8 cellular contexts compared by ENCODE assay signal in genomic region chr6:119856136-119856535, GRCh38.
DNase-seq lines count a peak whose midpoint lies in the region; ATAC-seq and TF ChIP-seq lines count a peak whose summit lies in the region.

No MANE protein-coding gene starts in this region.

- H3K36me3 ChIP-seq in DND-41 (ENCODE audit: insufficient read depth, low read length) (no peaks in the 10 kb centered on the region), WERI-Rb-1 (no peaks in the 10 kb centered on the region), GM23338 (ENCODE audit: insufficient read depth) (no peaks in the 10 kb centered on the region), tibial nerve (no peaks in the 10 kb centered on the region)

- no peak for TF ChIP-seq EP300 in tibial nerve (IDR thresholded peaks at IDR 0.05)

- H3K36me3 Mint-ChIP-seq in GM23338 (ENCODE audit: low read depth) = no peaks in the 10 kb centered on the region

- H3K4me2 ChIP-seq in DND-41 (ENCODE audit: insufficient read depth, low read length) = peak overlapping the region; percentile 52
- H3K4me2 ChIP-seq in GM23338 = no peak overlapping the region

- no peaks in the 10 kb centered on the region for H3K9me2 ChIP-seq in GM23338 (ENCODE audit: insufficient read depth)

- H3K27me3 ChIP-seq in DND-41 (ENCODE audit: insufficient read depth, low read length, poor library complexity) (no peaks in the 10 kb centered on the region), WERI-Rb-1 (ENCODE audit: insufficient read depth, low read depth, severe bottlenecking) (no peaks in the 10 kb centered on the region), GM23338 (ENCODE audit: insufficient read depth) (no peaks in the 10 kb centered on the region), tibial nerve (no peaks in the 10 kb centered on the region)

- peak; percentile 28 for DNase-seq in DND-41
- DNase-seq in NAMALWA (ENCODE audit: low spot score) = peak; percentile 33
- no peak for DNase-seq in epithelial cell of proximal tubule (ENCODE audit: low read depth)
- DNase-seq in WERI-Rb-1 = no peak
- no peak for DNase-seq in GM23338 (ENCODE audit: low spot score)
- no peak for DNase-seq in NCI-H1436 (lab: John Stamatoyannopoulos, UW)
- no peak for DNase-seq in tibial nerve (ENCODE audit: low spot score in 2 of 2)

- no peak overlapping the region for H3K4me3 Mint-ChIP-seq in GM23338

- peak overlapping the region in 1 of 2 experiments; percentile 35; a peak in 1 of 4 replicates for H3K4me3 ChIP-seq in DND-41 (ENCODE audit: low read depth in 1 of 2, low read length in 2 of 2)
- H3K4me3 ChIP-seq in epithelial cell of proximal tubule (ENCODE audit: low read depth, low read length) = peak overlapping the region; percentile 5
- H3K4me3 ChIP-seq in WERI-Rb-1 (ENCODE audit: low read depth, low read length) = no peak overlapping the region
- no peak overlapping the region for H3K4me3 ChIP-seq in GM23338
- H3K4me3 ChIP-seq in tibial nerve = no peak overlapping the region

- peaks cover 5% of the 10 kb centered on the region; the same call in 2 of the 3 replicates for H3K4me1 Mint-ChIP-seq in GM23338

- H3K9ac ChIP-seq in DND-41 (ENCODE audit: low read depth, low read length) = peak overlapping the region; percentile 14; the same call in 1 of the 2 replicates

- no peak for TF ChIP-seq POLR2A in tibial nerve (IDR thresholded peaks at IDR 0.05)

- H3K27ac ChIP-seq in DND-41 (ENCODE audit: low read length) (peak overlapping the region; percentile 32; the same call in 1 of the 2 replicates), WERI-Rb-1 (no peak overlapping the region), GM23338 (ENCODE audit: low read depth) (no peak overlapping the region), tibial nerve (no peak overlapping the region)

- no peaks in the 10 kb centered on the region for H4K20me1 ChIP-seq in DND-41 (ENCODE audit: insufficient read depth, low read length)
- no peaks in the 10 kb centered on the region for H4K20me1 ChIP-seq in GM23338 (replicated peaks; ENCODE audit: insufficient read depth)

- no peaks in the 10 kb centered on the region for H3K9me3 Mint-ChIP-seq in GM23338

- H3K79me2 ChIP-seq in DND-41 (ENCODE audit: insufficient read depth, low read length) = no peaks in the 10 kb centered on the region
- no peaks in the 10 kb centered on the region for H3K79me2 ChIP-seq in GM23338 (replicated peaks; ENCODE audit: insufficient read depth)

- H3K4me1 ChIP-seq in DND-41 (ENCODE audit: insufficient read depth, low read length) (peaks cover 14% of the 10 kb centered on the region; the same call in 1 of the 2 replicates), GM23338 (ENCODE audit: insufficient read depth) (peaks cover 8% of the 10 kb centered on the region; the same call in 1 of the 2 replicates), tibial nerve (no peaks in the 10 kb centered on the region)

- no peaks in the 10 kb centered on the region for H3K27me3 Mint-ChIP-seq in GM23338 (ENCODE audit: insufficient read depth, low read depth, poor library complexity)

- WGBS in tibial nerve, 2 donors = 73 to 80% methylated on average over 3 of the region's 3 CpGs

- H2AFZ ChIP-seq in DND-41 (ENCODE audit: low read depth, low read length) (peak overlapping the region; percentile 50), GM23338 (no peak overlapping the region)

- ATAC-seq in DND-41 (ENCODE audit: insufficient read depth, low read depth) (peak; percentile 96), GM21526 (IDR thresholded peaks at IDR 0.05; ENCODE audit: low FRiP score, unreplicated experiment) (peak; percentile 82), GM23338 (no peak)

- H3K27ac Mint-ChIP-seq in GM23338 = no peak overlapping the region

- no peaks in the 10 kb centered on the region for H3F3A ChIP-seq in GM23338 (replicated peaks; ENCODE audit: low read depth)

- no peaks in the 10 kb centered on the region for H3K9me3 ChIP-seq in DND-41 (ENCODE audit: insufficient read depth, low read length, severe bottlenecking)
- H3K9me3 ChIP-seq in WERI-Rb-1 (ENCODE audit: severe bottlenecking) = no peaks in the 10 kb centered on the region
- H3K9me3 ChIP-seq in tibial nerve = no peaks in the 10 kb centered on the region

- TF ChIP-seq CTCF in DND-41 (IDR thresholded peaks at IDR 0.05; ENCODE audit: borderline replicate concordance, extremely low read depth, low read length, poor library complexity, severe bottlenecking) = peak; percentile 33
- TF ChIP-seq CTCF in epithelial cell of proximal tubule (conservative IDR thresholded peaks at IDR 0.05; ENCODE audit: low read depth, low read length) = no peak
- no peak for TF ChIP-seq CTCF in WERI-Rb-1 (IDR thresholded peaks at IDR 0.05; ENCODE audit: low read depth, low read length)
- TF ChIP-seq CTCF in GM23338 (conservative IDR thresholded peaks at IDR 0.05; ENCODE audit: low read depth in 2 of 2) = no peak
- TF ChIP-seq CTCF in tibial nerve (IDR thresholded peaks at IDR 0.05) = no peak

TF ChIP-seq in GM23338, 12 proteins besides CTCF, POLR2A, EP300 and RAD21:
- no peak for TF ChIP-seq POLR2AphosphoS5 (IDR thresholded peaks at IDR 0.05; ENCODE audit: low read depth)
- TF ChIP-seq EZH2 (IDR thresholded peaks at IDR 0.05; ENCODE audit: low read depth, unreplicated experiment) = no peak

Comparison
In these comparisons a context has a peak if more than half of its experiments do, and no peak if none do; other contexts are left out.
1. DNase-seq: peak in DND-41 (single experiment) and NAMALWA (single experiment); none in epithelial cell of proximal tubule (single experiment), WERI-Rb-1 (single experiment), GM23338 (single experiment), NCI-H1436 (single experiment) and tibial nerve (0 of 2).